ENCODE assay signal across 18 cellular contexts in the genomic region with DNA sequence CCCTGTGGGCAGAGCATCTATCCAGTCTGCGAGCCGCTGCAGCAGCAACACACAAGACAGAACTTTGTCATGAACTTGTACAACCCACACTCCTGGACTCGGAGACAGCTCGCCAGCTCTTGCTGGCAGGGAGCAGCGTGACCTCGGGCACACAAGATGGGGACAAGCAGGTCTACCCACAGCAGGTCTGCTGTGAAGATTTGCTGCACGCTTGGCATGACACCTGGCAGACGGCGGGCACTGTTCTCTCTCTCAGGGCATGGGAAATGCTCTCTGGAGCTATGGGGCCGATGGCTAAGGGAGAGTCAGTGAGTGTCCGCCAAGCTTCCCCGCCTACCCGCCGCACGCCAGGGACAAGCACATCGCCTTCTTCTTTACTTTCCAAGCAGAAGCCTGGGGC.
A peak's percentile ranks its signal among the peaks of the same experiment; 100 is the strongest.
DNase-seq lines count a peak whose midpoint lies in the region; ATAC-seq and TF ChIP-seq lines count a peak whose summit lies in the region.
"Had no signal": no experiment of that assay in that cellular context is flagged by ENCODE, and none has a peak within 500 bp of the region (broad histone marks: within the 10 kb centered on the region; RNA-seq: fewer than 3 reads in every experiment).

No MANE protein-coding gene starts in this region.

- intact Hi-C loops in left ventricle myocardium superior (cut with micrococcal nuclease): no loop called here

- H3K36me3 ChIP-seq in Peyer's patch: peaks cover 0 to 58% (median 0%) of the 10 kb centered on the region in 3 donors

- peaks cover 0 to 31% (median 29%) of the 10 kb centered on the region in 4 donors for H3K4me1 ChIP-seq in Peyer's patch

- peak in 2 of 3 donors; percentile 34 to 46 for DNase-seq in Peyer's patch
- no peak for DNase-seq in activated naive CD8-positive, alpha-beta T cell treated with anti-CD3 and anti-CD28 coated beads for 36 hours
- peak; percentile 45 for DNase-seq in left ventricle myocardium superior
- DNase-seq in stimulated activated naive B cell treated with anti-CD40 and anti-IgM and Interleukin-4, amounts not matched to agents 10 μg/mL and 1 μg/mL and 100 μg/mL, for 72 hours: no peak
- DNase-seq in NCI-H1436 (lab: John Stamatoyannopoulos, UW): no peak
- DNase-seq in immature natural killer cell: no peak
- DNase-seq in endothelial cell (ENCODE audit: low spot score): no peak
- no peak for DNase-seq in GM13977 (ENCODE audit: low spot score)
- DNase-seq: body of pancreas; DMS79 treated with DMSO at 0.1 percent for 48 hours; effector memory CD4-positive, alpha-beta T cell; IMR-90; NCI-H1048 had no signal

- ATAC-seq in left ventricle myocardium superior: peak; percentile 9
- no peak for ATAC-seq in stimulated activated naive B cell treated with anti-CD40 and anti-IgM and Interleukin-4, amounts not matched to agents 10 μg/mL and 1 μg/mL and 100 μg/mL, for 72 hours (replicated peaks)
- ATAC-seq: body of pancreas, HCT116 had no signal

- H3K36me3 Mint-ChIP-seq in activated naive CD8-positive, alpha-beta T cell treated with anti-CD3 and anti-CD28 coated beads for 36 hours: peaks cover 15% of the 10 kb centered on the region
- peaks cover 62 to 83% of the 10 kb centered on the region in 2 donors for H3K36me3 Mint-ChIP-seq in stimulated activated naive B cell treated with anti-CD40 and anti-IgM and Interleukin-4, amounts not matched to agents 10 μg/mL and 1 μg/mL and 100 μg/mL, for 72 hours
- H3K36me3 Mint-ChIP-seq in immature natural killer cell (peaks cover 3 to 15% (median 10%) of the 10 kb centered on the region in 3 donors), endothelial cell (ENCODE audit: low read depth, unreplicated experiment) (peaks cover 43% of the 10 kb centered on the region)

- in situ Hi-C loops in GM13977 (cut with MboI; ENCODE audit: low pct_unique_long_range_greater_than_20kb, low sequenced_read_pairs, unreplicated experiment): no loop called here

- H3K27me3 ChIP-seq in Peyer's patch: no peaks in the 10 kb centered on the region
- H3K27me3 ChIP-seq: BLaER1, body of pancreas had no signal

- H3K27me3 Mint-ChIP-seq in activated naive CD8-positive, alpha-beta T cell treated with anti-CD3 and anti-CD28 coated beads for 36 hours: no peaks in the 10 kb centered on the region
- H3K27me3 Mint-ChIP-seq in stimulated activated naive B cell treated with anti-CD40 and anti-IgM and Interleukin-4, amounts not matched to agents 10 μg/mL and 1 μg/mL and 100 μg/mL, for 72 hours: no peaks in the 10 kb centered on the region
- peaks cover 0 to 10% (median 2%) of the 10 kb centered on the region in 3 donors for H3K27me3 Mint-ChIP-seq in immature natural killer cell (ENCODE audit: low read depth in 3 of 3)
- peaks cover 15% of the 10 kb centered on the region for H3K27me3 Mint-ChIP-seq in endothelial cell (ENCODE audit: unreplicated experiment)
- H3K27me3 Mint-ChIP-seq: stimulated activated naive CD8-positive, alpha-beta T cell treated with anti-CD3 and anti-CD28 coated beads, Interleukin-15, Interleukin-2, amounts not matched to agents 100 ng/mL and 50 ng/mL, for 24 hours had no signal

- H3K4me3 Mint-ChIP-seq in activated naive CD8-positive, alpha-beta T cell treated with anti-CD3 and anti-CD28 coated beads for 36 hours: no peak overlapping the region
- H3K4me3 Mint-ChIP-seq in stimulated activated naive B cell treated with anti-CD40 and anti-IgM and Interleukin-4, amounts not matched to agents 10 μg/mL and 1 μg/mL and 100 μg/mL, for 72 hours: no peak overlapping the region
- no peak overlapping the region for H3K4me3 Mint-ChIP-seq in immature natural killer cell
- no peak overlapping the region for H3K4me3 Mint-ChIP-seq in endothelial cell (ENCODE audit: unreplicated experiment)
- H3K4me3 Mint-ChIP-seq: stimulated activated naive CD8-positive, alpha-beta T cell treated with anti-CD3 and anti-CD28 coated beads, Interleukin-15, Interleukin-2, amounts not matched to agents 100 ng/mL and 50 ng/mL, for 24 hours had no signal

- TF ChIP-seq CTCF in Peyer's patch (IDR thresholded peaks at IDR 0.05) (no peak), endothelial cell (IDR thresholded peaks at IDR 0.05; ENCODE audit: unreplicated experiment) (no peak), GM13977 (IDR thresholded peaks at IDR 0.05; ENCODE audit: extremely low read depth, insufficient read depth, missing control alignments) (no peak)

- H3K4me1 Mint-ChIP-seq in activated naive CD8-positive, alpha-beta T cell treated with anti-CD3 and anti-CD28 coated beads for 36 hours: peaks cover 35% of the 10 kb centered on the region
- peaks cover 55 to 92% of the 10 kb centered on the region in 2 donors for H3K4me1 Mint-ChIP-seq in stimulated activated naive B cell treated with anti-CD40 and anti-IgM and Interleukin-4, amounts not matched to agents 10 μg/mL and 1 μg/mL and 100 μg/mL, for 72 hours
- H3K4me1 Mint-ChIP-seq in immature natural killer cell: peaks cover 27 to 29% of the 10 kb centered on the region in 2 donors
- peaks cover 35% of the 10 kb centered on the region for H3K4me1 Mint-ChIP-seq in endothelial cell (ENCODE audit: unreplicated experiment)

- H3K9me3 ChIP-seq in Peyer's patch: no peaks in the 10 kb centered on the region
- H3K9me3 ChIP-seq: BLaER1, body of pancreas had no signal

- no peak for TF ChIP-seq POLR2A in Peyer's patch (IDR thresholded peaks at IDR 0.05)

- H3K4me3 ChIP-seq in Peyer's patch: no peak overlapping the region
- H3K4me3 ChIP-seq: BLaER1, body of pancreas, lung, skin epidermis had no signal

- peak overlapping the region in 1 of 4 donors; percentile 56 for H3K27ac ChIP-seq in Peyer's patch

- H3K9me3 Mint-ChIP-seq in activated naive CD8-positive, alpha-beta T cell treated with anti-CD3 and anti-CD28 coated beads for 36 hours: no peaks in the 10 kb centered on the region
- no peaks in the 10 kb centered on the region for H3K9me3 Mint-ChIP-seq in stimulated activated naive B cell treated with anti-CD40 and anti-IgM and Interleukin-4, amounts not matched to agents 10 μg/mL and 1 μg/mL and 100 μg/mL, for 72 hours
- no peaks in the 10 kb centered on the region for H3K9me3 Mint-ChIP-seq in immature natural killer cell
- no peaks in the 10 kb centered on the region for H3K9me3 Mint-ChIP-seq in endothelial cell (ENCODE audit: unreplicated experiment)
- H3K9me3 Mint-ChIP-seq: stimulated activated naive CD8-positive, alpha-beta T cell treated with anti-CD3 and anti-CD28 coated beads, Interleukin-15, Interleukin-2, amounts not matched to agents 100 ng/mL and 50 ng/mL, for 24 hours had no signal

- peak overlapping the region; percentile 23 for H3K27ac Mint-ChIP-seq in activated naive CD8-positive, alpha-beta T cell treated with anti-CD3 and anti-CD28 coated beads for 36 hours
- H3K27ac Mint-ChIP-seq in stimulated activated naive B cell treated with anti-CD40 and anti-IgM and Interleukin-4, amounts not matched to agents 10 μg/mL and 1 μg/mL and 100 μg/mL, for 72 hours: peak overlapping the region; percentile 78
- H3K27ac Mint-ChIP-seq in immature natural killer cell (peak overlapping the region in 1 of 6 donors; percentile 73), endothelial cell (ENCODE audit: unreplicated experiment) (no peak overlapping the region)
- H3K27ac Mint-ChIP-seq: stimulated activated naive CD8-positive, alpha-beta T cell treated with anti-CD3 and anti-CD28 coated beads, Interleukin-15, Interleukin-2, amounts not matched to agents 100 ng/mL and 50 ng/mL, for 24 hours had no signal

Comparison
In these comparisons a context has a peak if more than half of its experiments do, and no peak if none do; other contexts are left out.
1. DNase-seq: peak in Peyer's patch (2 of 3) and left ventricle myocardium superior (single experiment); none in activated naive CD8-positive, alpha-beta T cell treated with anti-CD3 and anti-CD28 coated beads for 36 hours (single experiment), stimulated activated naive B cell treated with anti-CD40 and anti-IgM and Interleukin-4, amounts not matched to agents 10 μg/mL and 1 μg/mL and 100 μg/mL, for 72 hours (single experiment), NCI-H1436 (single experiment), immature natural killer cell (0 of 3), endothelial cell (single experiment) and GM13977 (single experiment).